ENCODE assay signal across 1 cellular context in genomic region chr6:125906158-125906998, GRCh38.
A peak's percentile ranks its signal among the peaks of the same experiment; 100 is the strongest.
TF ChIP-seq lines count a peak whose summit lies in the region.

No MANE protein-coding gene starts in this region.

TF ChIP-seq in HepG2, 621 proteins besides CTCF, POLR2A, EP300 and RAD21 (continued from another document and continues in another):
- no peak for TF ChIP-seq GATAD1 (CRISPR knock-in tag; IDR thresholded peaks at IDR 0.05)
- no peak for TF ChIP-seq U2AF1 (optimal IDR thresholded peaks at IDR 0.05; ENCODE audit: low read depth, low read length)
- no peak for TF ChIP-seq NFE2L1 (CRISPR knock-in tag; IDR thresholded peaks at IDR 0.05; ENCODE audit: borderline replicate concordance)
- TF ChIP-seq IRF2 (CRISPR knock-in tag; IDR thresholded peaks at IDR 0.05): no peak
- no peak for TF ChIP-seq FOSL2 (CRISPR knock-in tag; IDR thresholded peaks at IDR 0.05)
- TF ChIP-seq ZNF75D (CRISPR knock-in tag; IDR thresholded peaks at IDR 0.05; ENCODE audit: borderline replicate concordance): no peak
- TF ChIP-seq MXD3 (CRISPR knock-in tag; IDR thresholded peaks at IDR 0.05): no peak
- TF ChIP-seq AHDC1 (CRISPR knock-in tag; IDR thresholded peaks at IDR 0.05; ENCODE audit: borderline replicate concordance): no peak
- TF ChIP-seq ETV5 (CRISPR knock-in tag; IDR thresholded peaks at IDR 0.05; ENCODE audit: borderline replicate concordance): peak; percentile 15; the same call in 1 of the 2 replicates
- 0 out of 2 replicates have a peak, but pooled peaks have one; percentile 17 for TF ChIP-seq SALL1 (CRISPR knock-in tag; IDR thresholded peaks at IDR 0.05)
- no peak for TF ChIP-seq ZNF788 (CRISPR knock-in tag; IDR thresholded peaks at IDR 0.05; ENCODE audit: borderline replicate concordance)
- no peak for TF ChIP-seq ZNF770 (CRISPR knock-in tag; IDR thresholded peaks at IDR 0.05)
- TF ChIP-seq SOX6 (IDR thresholded peaks at IDR 0.05): no peak
- TF ChIP-seq SOX6 (CRISPR knock-in tag; IDR thresholded peaks at IDR 0.05): peak; percentile 33
- no peak for TF ChIP-seq CHD4 (IDR thresholded peaks at IDR 0.05; ENCODE audit: borderline replicate concordance, low read length)
- no peak for TF ChIP-seq NR2F1 (CRISPR knock-in tag; IDR thresholded peaks at IDR 0.05)
- TF ChIP-seq ZBTB7A (CRISPR knock-in tag; IDR thresholded peaks at IDR 0.05): no peak
- TF ChIP-seq KDM2A (CRISPR knock-in tag; IDR thresholded peaks at IDR 0.05; ENCODE audit: borderline replicate concordance, low read depth): no peak
- TF ChIP-seq RFX5 (IDR thresholded peaks at IDR 0.05; ENCODE audit: low read depth, low read length): no peak
- no peak for TF ChIP-seq CREB1 (IDR thresholded peaks at IDR 0.05)
- no peak for TF ChIP-seq CREB1 (CRISPR knock-in tag; IDR thresholded peaks at IDR 0.05)
- TF ChIP-seq CENPX (CRISPR knock-in tag; IDR thresholded peaks at IDR 0.05): no peak
- no peak for TF ChIP-seq ZNF30 (CRISPR knock-in tag; IDR thresholded peaks at IDR 0.05)
- TF ChIP-seq ZBTB2 (CRISPR knock-in tag; IDR thresholded peaks at IDR 0.05; ENCODE audit: low read depth): no peak
- TF ChIP-seq ZNF576 (CRISPR knock-in tag; IDR thresholded peaks at IDR 0.05): no peak
- TF ChIP-seq IKZF5 (CRISPR knock-in tag; IDR thresholded peaks at IDR 0.05): 0 out of 2 replicates have a peak, but pooled peaks have one; percentile 23
- TF ChIP-seq POGK (CRISPR knock-in tag; conservative IDR thresholded peaks at IDR 0.05): no peak
- no peak for TF ChIP-seq ZNF414 (CRISPR knock-in tag; IDR thresholded peaks at IDR 0.05)
- no peak for TF ChIP-seq JARID2 (CRISPR knock-in tag; IDR thresholded peaks at IDR 0.05; ENCODE audit: insufficient replicate concordance)
- TF ChIP-seq XRCC5 (optimal IDR thresholded peaks at IDR 0.05; ENCODE audit: low read length): peak; percentile 83
- no peak for TF ChIP-seq SRSF4 (IDR thresholded peaks at IDR 0.05; ENCODE audit: low read depth, low read length, poor library complexity, severe bottlenecking)
- no peak for TF ChIP-seq PREB (CRISPR knock-in tag; IDR thresholded peaks at IDR 0.05)
- TF ChIP-seq SP1 (IDR thresholded peaks at IDR 0.05): no peak
- TF ChIP-seq SP1 (CRISPR knock-in tag; IDR thresholded peaks at IDR 0.05): no peak
- no peak for TF ChIP-seq ZNF672 (CRISPR knock-in tag; IDR thresholded peaks at IDR 0.05)
- peak; percentile 67 for TF ChIP-seq ZBTB33 (CRISPR knock-in tag; IDR thresholded peaks at IDR 0.05)
- no peak for TF ChIP-seq ZSCAN30 (CRISPR knock-in tag; IDR thresholded peaks at IDR 0.05)
- TF ChIP-seq FOXJ3 (CRISPR knock-in tag; IDR thresholded peaks at IDR 0.05; ENCODE audit: borderline replicate concordance): no peak
- no peak for TF ChIP-seq ZBTB20 (CRISPR knock-in tag; IDR thresholded peaks at IDR 0.05; ENCODE audit: borderline replicate concordance, low read depth)
- TF ChIP-seq EZH2 (conservative IDR thresholded peaks at IDR 0.05; ENCODE audit: low read depth, low read length): no peak
- 0 out of 2 replicates have a peak, but pooled peaks have one; percentile 13 for TF ChIP-seq SOX13 (IDR thresholded peaks at IDR 0.05)
- peak in 1 of 2 experiments; percentile 14; a peak in 1 of 4 replicates for TF ChIP-seq SOX13 (CRISPR knock-in tag; conservative IDR thresholded peaks at IDR 0.05 in 1 of 2, IDR thresholded peaks at IDR 0.05 in 1 of 2)
- TF ChIP-seq ZFP37 (CRISPR knock-in tag; IDR thresholded peaks at IDR 0.05; ENCODE audit: borderline replicate concordance): no peak
- peak; percentile 82 for TF ChIP-seq SMC3 (IDR thresholded peaks at IDR 0.05; ENCODE audit: low read length)
- no peak for TF ChIP-seq ONECUT2 (CRISPR knock-in tag; IDR thresholded peaks at IDR 0.05)
- TF ChIP-seq RBM22 (optimal IDR thresholded peaks at IDR 0.05; ENCODE audit: low read length): no peak
- TF ChIP-seq FOXK1 (CRISPR knock-in tag; IDR thresholded peaks at IDR 0.05; ENCODE audit: borderline replicate concordance, low read depth): no peak
- no peak for TF ChIP-seq GTF2F1 (IDR thresholded peaks at IDR 0.05; ENCODE audit: low read length)
- TF ChIP-seq ZNF775 (CRISPR knock-in tag; IDR thresholded peaks at IDR 0.05; ENCODE audit: borderline replicate concordance): no peak
- TF ChIP-seq MYC (CRISPR knock-in tag; IDR thresholded peaks at IDR 0.05; ENCODE audit: borderline replicate concordance): no peak
- TF ChIP-seq HNF4G (IDR thresholded peaks at IDR 0.05; ENCODE audit: borderline replicate concordance, low read depth, low read length): no peak
- no peak for TF ChIP-seq HNF4G (CRISPR knock-in tag; IDR thresholded peaks at IDR 0.05; ENCODE audit: borderline replicate concordance, low read depth)
- TF ChIP-seq E2F2 (CRISPR knock-in tag; IDR thresholded peaks at IDR 0.05; ENCODE audit: borderline replicate concordance): no peak
